Comparison of ENCODE assay signal across 1 cellular context in the genomic region with DNA sequence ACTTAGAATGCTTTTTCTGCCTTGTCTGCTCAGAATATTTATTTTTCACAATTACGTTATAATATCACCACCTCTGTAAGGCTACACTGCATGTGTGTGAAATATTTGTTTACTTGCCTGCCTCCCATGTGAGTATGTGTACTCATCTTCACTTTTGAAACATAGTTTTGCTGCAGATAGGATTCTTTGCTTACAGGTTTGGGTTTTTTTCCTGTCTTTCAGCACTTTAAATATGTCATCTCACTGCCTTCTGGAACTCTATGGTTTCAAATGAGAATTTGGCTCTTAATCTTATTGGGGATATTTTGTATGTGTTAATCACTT.
TF ChIP-seq lines count a peak whose summit lies in the region.

No MANE protein-coding gene starts in this region.

TF ChIP-seq in HepG2, 621 proteins besides CTCF, POLR2A, EP300 and RAD21:
- TF ChIP-seq FOXP1 (IDR thresholded peaks at IDR 0.05) (no peak), FOXP1 (CRISPR knock-in tag; IDR thresholded peaks at IDR 0.05) (0 out of 2 replicates have a peak, but pooled peaks have one; percentile 27), ZNF768 (CRISPR knock-in tag; IDR thresholded peaks at IDR 0.05) (no peak), SP140L (CRISPR knock-in tag; IDR thresholded peaks at IDR 0.05; ENCODE audit: borderline replicate concordance) (0 out of 2 replicates have a peak, but pooled peaks have one; percentile 85), HNRNPK (IDR thresholded peaks at IDR 0.05; ENCODE audit: low read depth, low read length, poor library complexity, severe bottlenecking) (no peak), SOX6 (IDR thresholded peaks at IDR 0.05) (no peak), SOX6 (CRISPR knock-in tag; IDR thresholded peaks at IDR 0.05) (peak; percentile 5; the same call in 1 of the 2 replicates), ZNF772 (CRISPR knock-in tag; IDR thresholded peaks at IDR 0.05) (0 out of 2 replicates have a peak, but pooled peaks have one; percentile 26), SAP130 (CRISPR knock-in tag; IDR thresholded peaks at IDR 0.05; ENCODE audit: low read depth) (peak; percentile 19; the same call in 1 of the 2 replicates), CC2D1A (CRISPR knock-in tag; IDR thresholded peaks at IDR 0.05) (0 out of 2 replicates have a peak, but pooled peaks have one; percentile 15), CEBPG (CRISPR knock-in tag; IDR thresholded peaks at IDR 0.05) (0 out of 2 replicates have a peak, but pooled peaks have one; percentile 11), ZNF282 (IDR thresholded peaks at IDR 0.05; ENCODE audit: partially characterized antibody) (no peak), KMT2B (CRISPR knock-in tag; IDR thresholded peaks at IDR 0.05) (peak; percentile 7; the same call in 1 of the 2 replicates), SMAD9 (CRISPR knock-in tag; IDR thresholded peaks at IDR 0.05) (0 out of 2 replicates have a peak, but pooled peaks have one; percentile 8), FOXA3 (CRISPR knock-in tag; IDR thresholded peaks at IDR 0.05) (0 out of 2 replicates have a peak, but pooled peaks have one; percentile 33), RFXANK (CRISPR knock-in tag; IDR thresholded peaks at IDR 0.05) (0 out of 2 replicates have a peak, but pooled peaks have one; percentile 37)
- TF ChIP-seq, protein P1, sequence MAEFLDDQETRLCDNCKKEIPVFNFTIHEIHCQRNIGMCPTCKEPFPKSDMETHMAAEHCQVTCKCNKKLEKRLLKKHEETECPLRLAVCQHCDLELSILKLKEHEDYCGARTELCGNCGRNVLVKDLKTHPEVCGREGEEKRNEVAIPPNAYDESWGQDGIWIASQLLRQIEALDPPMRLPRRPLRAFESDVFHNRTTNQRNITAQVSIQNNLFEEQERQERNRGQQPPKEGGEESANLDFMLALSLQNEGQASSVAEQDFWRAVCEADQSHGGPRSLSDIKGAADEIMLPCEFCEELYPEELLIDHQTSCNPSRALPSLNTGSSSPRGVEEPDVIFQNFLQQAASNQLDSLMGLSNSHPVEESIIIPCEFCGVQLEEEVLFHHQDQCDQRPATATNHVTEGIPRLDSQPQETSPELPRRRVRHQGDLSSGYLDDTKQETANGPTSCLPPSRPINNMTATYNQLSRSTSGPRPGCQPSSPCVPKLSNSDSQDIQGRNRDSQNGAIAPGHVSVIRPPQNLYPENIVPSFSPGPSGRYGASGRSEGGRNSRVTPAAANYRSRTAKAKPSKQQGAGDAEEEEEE (CRISPR knock-in tag; IDR thresholded peaks at IDR 0.05; ENCODE audit: borderline replicate concordance), result no peak
